ENCODE assay signal across 21 cellular contexts in genomic region chr10:63201118-63201517, GRCh38.
DNase-seq lines count a peak whose midpoint lies in the region; ATAC-seq and TF ChIP-seq lines count a peak whose summit lies in the region.
"Had no signal": no experiment of that assay in that cellular context is flagged by ENCODE, and none has a peak within 500 bp of the region (broad histone marks: within the 10 kb centered on the region; RNA-seq: fewer than 3 reads in every experiment).

No MANE protein-coding gene starts in this region.

- peaks cover 72 to 80% of the 10 kb centered on the region in 2 experiments for H3K36me3 ChIP-seq in SK-N-SH (replicated peaks in 1 of 2; ENCODE audit: control insufficient read depth in 1 of 2, insufficient read depth in 2 of 2, low read length in 1 of 2)
- H3K36me3 ChIP-seq in PC-3 (ENCODE audit: low read depth, low read length): peaks cover 63% of the 10 kb centered on the region
- peaks cover 0 to 80% of the 10 kb centered on the region in 2 donors for H3K36me3 ChIP-seq in psoas muscle (ENCODE audit: insufficient read depth in 1 of 2, low read depth in 1 of 2)

- H3K4me1 ChIP-seq in SK-N-SH (ENCODE audit: control insufficient read depth in 1 of 2, insufficient read depth in 2 of 2, low read depth in 1 of 2, low read length in 1 of 2) (peaks cover 0 to 18% of the 10 kb centered on the region in 2 experiments; a peak in 3 of 4 replicates), PC-3 (ENCODE audit: insufficient read depth, low read length) (no peaks in the 10 kb centered on the region), psoas muscle (peaks cover 8% of the 10 kb centered on the region)

- 0% methylated on average over 1 of the region's 1 CpG for WGBS in SK-N-SH (ENCODE audit: low lambda C conversion rate)
- 0 to 5% (median 0%) methylated on average over 1 of the region's 1 CpG for WGBS in psoas muscle, 3 donors

- no peak overlapping the region for H3K4me3 Mint-ChIP-seq in activated B cell treated with CpG ODN at 0.5 μM for 24 hours
- H3K4me3 Mint-ChIP-seq: CD14-positive monocyte had no signal

- H3K27ac ChIP-seq in SK-N-SH (ENCODE audit: low read depth in 2 of 2, low read length in 1 of 2): no peak overlapping the region
- no peak overlapping the region for H3K27ac ChIP-seq in PC-3 (ENCODE audit: low read length)
- no peak overlapping the region for H3K27ac ChIP-seq in psoas muscle
- H3K27ac ChIP-seq in caudate nucleus (ENCODE audit: low read depth, low read length): no peak overlapping the region
- H3K27ac ChIP-seq: HL-60 had no signal

- intact Hi-C loops in PC-3 (cut with micrococcal nuclease) (no loop called here), activated B cell treated with CpG ODN at 0.5 μM for 24 hours (cut with micrococcal nuclease) (no loop called here), psoas muscle (cut with DNase I) (no loop called here)

- H3F3A ChIP-seq in SK-N-SH (replicated peaks; ENCODE audit: insufficient read depth) (peaks cover 17% of the 10 kb centered on the region), PC-3 (ENCODE audit: low read length, unreplicated experiment) (no peaks in the 10 kb centered on the region)

- DNase-seq in SK-N-SH (no peak), PC-3 (no peak), activated B cell treated with CpG ODN at 0.5 μM for 24 hours (no peak), psoas muscle (no peak), ecto neural progenitor cell (ENCODE audit: low spot score) (no peak), caudate nucleus (lab: John Stamatoyannopoulos, UW) (no peak)
- DNase-seq: 8988T, KG1, NCI-H1105, NCI-H2029 treated with DMSO at 0.1 percent for 48 hours, NCI-H226, NCI-H510A treated with DMSO at 0.1 percent for 48 hours, NCI-H748 treated with DMSO at 0.1 percent for 48 hours, OCI-M1, SHP77 had no signal

- peak overlapping the region; percentile 46 for H3K27ac Mint-ChIP-seq in activated B cell treated with CpG ODN at 0.5 μM for 24 hours

- POLR2A ChIA-PET in SK-N-SH (lab: Yijun Ruan, JAX) (interaction anchor here (0.6 kb wide), 1 partner anchor 59 kb away, joined by 3 read pairs; no protein-coding TSS in a partner anchor), PC-3 (lab: Charles Lee; ENCODE audit: unreplicated experiment) (interaction anchor here (0.6 kb wide), 1 partner anchor 66 kb away, joined by 3 read pairs; no protein-coding TSS in a partner anchor), activated B cell treated with CpG ODN at 0.5 μM for 24 hours (lab: Charles Lee) (no interaction called here)

- CTCF ChIA-PET in SK-N-SH (lab: Yijun Ruan, JAX): interaction anchor here (0.8 to 2.4 kb wide), 5 partner anchors 16 to 519 kb away, joined by 3 to 9 read pairs (median 4); no protein-coding TSS in a partner anchor
- CTCF ChIA-PET in PC-3 (lab: Charles Lee): interaction anchor here (0.5 to 0.9 kb wide), 5 partner anchors 11 to 520 kb away, joined by 3 to 9 read pairs (median 4); no protein-coding TSS in a partner anchor
- CTCF ChIA-PET in activated B cell treated with CpG ODN at 0.5 μM for 24 hours (lab: Charles Lee): interaction anchor here (0.8 to 4.4 kb wide), 4 partner anchors 15 to 519 kb away, joined by 3 to 23 read pairs (median 6); no protein-coding TSS in a partner anchor

- TF ChIP-seq EP300 in SK-N-SH (IDR thresholded peaks at IDR 0.05; ENCODE audit: borderline replicate concordance in 1 of 2, low read depth in 1 of 2, low read length in 1 of 2): no peak

- H3K4me3 ChIP-seq in SK-N-SH (ENCODE audit: low read depth in 2 of 2, low read length in 1 of 2) (no peak overlapping the region), PC-3 (ENCODE audit: low read length) (no peak overlapping the region), psoas muscle (no peak overlapping the region)
- H3K4me3 ChIP-seq: GM12878, HAP-1 had no signal

- no peak overlapping the region for H3K4me2 ChIP-seq in SK-N-SH
- no peak overlapping the region for H3K4me2 ChIP-seq in PC-3 (ENCODE audit: low read length)

- peaks cover 71% of the 10 kb centered on the region for H3K36me3 Mint-ChIP-seq in activated B cell treated with CpG ODN at 0.5 μM for 24 hours (ENCODE audit: low read depth)

- no peaks in the 10 kb centered on the region for H3K9me3 Mint-ChIP-seq in activated B cell treated with CpG ODN at 0.5 μM for 24 hours

- no peak overlapping the region for H3K9ac ChIP-seq in SK-N-SH
- H3K9ac ChIP-seq in PC-3 (ENCODE audit: low read length): no peak overlapping the region

- H3K27me3 ChIP-seq in SK-N-SH (ENCODE audit: insufficient read depth): no peaks in the 10 kb centered on the region
- no peaks in the 10 kb centered on the region for H3K27me3 ChIP-seq in PC-3 (ENCODE audit: low read length)
- H3K27me3 ChIP-seq in psoas muscle (ENCODE audit: insufficient read depth in 3 of 3, low read length in 2 of 3): no peaks in the 10 kb centered on the region

- peaks cover 4% of the 10 kb centered on the region; the same call in 1 of the 2 replicates for H4K20me1 ChIP-seq in SK-N-SH (ENCODE audit: insufficient read depth)
- H4K20me1 ChIP-seq in PC-3 (ENCODE audit: low read length): peaks cover 4% of the 10 kb centered on the region; the same call in 1 of the 2 replicates

- BruUV-seq in PC-3 (replicated peaks; lab: Mats Ljungman, UMichigan): no TSS peak

- no peak for TF ChIP-seq RAD21 in SK-N-SH (IDR thresholded peaks at IDR 0.05; ENCODE audit: low read length)

- no peak for ATAC-seq in SK-N-SH treated with all-trans-retinoic acid at 6 μM for 48 hours
- ATAC-seq in PC-3: no peak
- no peak for ATAC-seq in activated B cell treated with CpG ODN at 0.5 μM for 24 hours (ENCODE audit: low read depth)
- ATAC-seq in psoas muscle: no peak
- ATAC-seq in HG02938 (IDR thresholded peaks at IDR 0.05; ENCODE audit: unreplicated experiment): no peak
- ATAC-seq: GM12878 had no signal

- TF ChIP-seq CTCF in SK-N-SH (IDR thresholded peaks at IDR 0.05): 0 out of 2 replicates have a peak, but pooled peaks have one; percentile 13
- TF ChIP-seq CTCF in PC-3 (conservative IDR thresholded peaks at IDR 0.05; ENCODE audit: low read depth, low read length): peak; percentile 56
- TF ChIP-seq CTCF in activated B cell treated with CpG ODN at 0.5 μM for 24 hours (IDR thresholded peaks at IDR 0.05): no peak
- TF ChIP-seq CTCF in psoas muscle (IDR thresholded peaks at IDR 0.05): peak; percentile 4

- H2AFZ ChIP-seq in SK-N-SH (ENCODE audit: low read depth) (no peak overlapping the region), PC-3 (ENCODE audit: low read length) (no peak overlapping the region)

- peaks cover 37% of the 10 kb centered on the region for H3K4me1 Mint-ChIP-seq in activated B cell treated with CpG ODN at 0.5 μM for 24 hours

- H3K79me2 ChIP-seq in SK-N-SH (ENCODE audit: insufficient read depth) (peaks cover 44% of the 10 kb centered on the region), PC-3 (ENCODE audit: low read length) (peaks cover 13% of the 10 kb centered on the region; the same call in 1 of the 2 replicates)

- H3K9me3 ChIP-seq in SK-N-SH (no peaks in the 10 kb centered on the region), PC-3 (ENCODE audit: low read length) (no peaks in the 10 kb centered on the region), psoas muscle (no peaks in the 10 kb centered on the region)
- H3K9me3 ChIP-seq: HAP-1 had no signal

- no peaks in the 10 kb centered on the region for H3K27me3 Mint-ChIP-seq in activated B cell treated with CpG ODN at 0.5 μM for 24 hours

- H3K9me2 ChIP-seq in SK-N-SH: no peaks in the 10 kb centered on the region
- H3K9me2 ChIP-seq in PC-3 (replicated peaks; ENCODE audit: low read length): no peaks in the 10 kb centered on the region

TF ChIP-seq in SK-N-SH, 30 proteins besides CTCF, POLR2A, EP300 and RAD21 (continues in another document):
- TF ChIP-seq CHD2 (IDR thresholded peaks at IDR 0.05; ENCODE audit: low read length, partially characterized antibody): no peak
- TF ChIP-seq EZH2phosphoT487 (IDR thresholded peaks at IDR 0.05; ENCODE audit: borderline replicate concordance, low read depth): no peak
- TF ChIP-seq YY1 (IDR thresholded peaks at IDR 0.05; ENCODE audit: low read depth): no peak
- no peak for TF ChIP-seq FOXM1 (IDR thresholded peaks at IDR 0.05; ENCODE audit: low read depth)
- no peak for TF ChIP-seq JUND (IDR thresholded peaks at IDR 0.05)
- no peak for TF ChIP-seq TCF12 (IDR thresholded peaks at IDR 0.05)
- TF ChIP-seq MAX (IDR thresholded peaks at IDR 0.05; ENCODE audit: low read depth): no peak
- no peak for TF ChIP-seq FOXJ3 (CRISPR knock-in tag; IDR thresholded peaks at IDR 0.05)
- TF ChIP-seq GABPA (IDR thresholded peaks at IDR 0.05; ENCODE audit: low read depth): no peak
- TF ChIP-seq SIN3A (IDR thresholded peaks at IDR 0.05; ENCODE audit: borderline replicate concordance, low read depth, low read length): no peak

TF ChIP-seq in SK-N-SH treated with all-trans-retinoic acid at 6 μM for 48 hours, 23 proteins besides CTCF, POLR2A, EP300 and RAD21:
- TF ChIP-seq ZNF8 (CRISPR knock-in tag; IDR thresholded peaks at IDR 0.05): no peak
- TF ChIP-seq CSDC2 (CRISPR knock-in tag; IDR thresholded peaks at IDR 0.05): no peak
- TF ChIP-seq OSR1 (CRISPR knock-in tag; IDR thresholded peaks at IDR 0.05): no peak
- no peak for TF ChIP-seq ARNTL (CRISPR knock-in tag; IDR thresholded peaks at IDR 0.05; ENCODE audit: borderline replicate concordance, low read depth)
- no peak for TF ChIP-seq ZFP3 (CRISPR knock-in tag; IDR thresholded peaks at IDR 0.05)
- no peak for TF ChIP-seq ZFP30 (CRISPR knock-in tag; IDR thresholded peaks at IDR 0.05)
- TF ChIP-seq RARB (CRISPR knock-in tag; IDR thresholded peaks at IDR 0.05): no peak
- TF ChIP-seq GLIS3 (CRISPR knock-in tag; IDR thresholded peaks at IDR 0.05): no peak
- TF ChIP-seq TOX (CRISPR knock-in tag; IDR thresholded peaks at IDR 0.05; ENCODE audit: borderline replicate concordance): no peak
- TF ChIP-seq ISL1 (CRISPR knock-in tag; IDR thresholded peaks at IDR 0.05): no peak
- TF ChIP-seq CSRNP3 (CRISPR knock-in tag; IDR thresholded peaks at IDR 0.05): no peak
